Comparison of ENCODE assay signal across 13 cellular contexts in genomic region chr20:36845288-36845969, GRCh38. TPM values are rescaled to one million over a fixed set of nuclear protein-coding genes. Genes with fewer than 3 reads are reported as not detected.
A peak's percentile ranks its signal among the peaks of the same experiment; 100 is the strongest.
DNase-seq lines count a peak whose midpoint lies in the region; ATAC-seq and TF ChIP-seq lines count a peak whose summit lies in the region.
"Had no signal": no experiment of that assay in that cellular context is flagged by ENCODE, and none has a peak within 500 bp of the region (broad histone marks: within the 10 kb centered on the region; RNA-seq: fewer than 3 reads in every experiment).

No MANE protein-coding gene starts in this region.

- H3K9me3 Mint-ChIP-seq in activated B cell treated with CpG ODN at 0.5 μM for 24 hours = no peaks in the 10 kb centered on the region
- no peaks in the 10 kb centered on the region for H3K9me3 Mint-ChIP-seq in stimulated activated effector memory CD8-positive, alpha-beta T cell treated with anti-CD3 and anti-CD28 coated beads, Interleukin-12 subunit alpha, Interleukin-12 subunit beta, amount 100 ng/mL, for 72 hours
- no peaks in the 10 kb centered on the region for H3K9me3 Mint-ChIP-seq in activated naive CD4-positive, alpha-beta T cell treated with anti-CD3 and anti-CD28 coated beads, Interleukin-2, amount 10 ng/mL, durations not matched to agents 7 days and 5 days
- H3K9me3 Mint-ChIP-seq: natural killer cell had no signal

- no peaks in the 10 kb centered on the region for H3K27me3 Mint-ChIP-seq in activated B cell treated with CpG ODN at 0.5 μM for 24 hours
- H3K27me3 Mint-ChIP-seq in activated naive CD4-positive, alpha-beta T cell treated with anti-CD3 and anti-CD28 coated beads, Interleukin-2, amount 10 ng/mL, durations not matched to agents 7 days and 5 days = peaks cover 21% of the 10 kb centered on the region

- peak overlapping the region; percentile 95 for H3K27ac Mint-ChIP-seq in activated B cell treated with CpG ODN at 0.5 μM for 24 hours
- no peak overlapping the region for H3K27ac Mint-ChIP-seq in stimulated activated effector memory CD8-positive, alpha-beta T cell treated with anti-CD3 and anti-CD28 coated beads, Interleukin-12 subunit alpha, Interleukin-12 subunit beta, amount 100 ng/mL, for 72 hours
- no peak overlapping the region for H3K27ac Mint-ChIP-seq in activated naive CD4-positive, alpha-beta T cell treated with anti-CD3 and anti-CD28 coated beads, Interleukin-2, amount 10 ng/mL, durations not matched to agents 7 days and 5 days
- H3K27ac Mint-ChIP-seq: natural killer cell had no signal

- H3K4me3 Mint-ChIP-seq in activated B cell treated with CpG ODN at 0.5 μM for 24 hours = peak overlapping the region; percentile 74
- no peak overlapping the region for H3K4me3 Mint-ChIP-seq in stimulated activated effector memory CD8-positive, alpha-beta T cell treated with anti-CD3 and anti-CD28 coated beads, Interleukin-12 subunit alpha, Interleukin-12 subunit beta, amount 100 ng/mL, for 72 hours
- no peak overlapping the region for H3K4me3 Mint-ChIP-seq in activated naive CD4-positive, alpha-beta T cell treated with anti-CD3 and anti-CD28 coated beads, Interleukin-2, amount 10 ng/mL, durations not matched to agents 7 days and 5 days
- H3K4me3 Mint-ChIP-seq: natural killer cell had no signal

- no peaks in the 10 kb centered on the region for H3K36me3 ChIP-seq in HEK293 (ENCODE audit: control insufficient read depth in 2 of 2, insufficient read depth in 1 of 2, low read length in 2 of 2)

- TF ChIP-seq CTCF in HEK293 (tag by site-specific recombination; IDR thresholded peaks at IDR 0.05) (no peak), activated B cell treated with CpG ODN at 0.5 μM for 24 hours (IDR thresholded peaks at IDR 0.05) (no peak)

- peaks cover 88% of the 10 kb centered on the region for H3K4me1 Mint-ChIP-seq in activated B cell treated with CpG ODN at 0.5 μM for 24 hours
- peaks cover 14% of the 10 kb centered on the region for H3K4me1 Mint-ChIP-seq in stimulated activated effector memory CD8-positive, alpha-beta T cell treated with anti-CD3 and anti-CD28 coated beads, Interleukin-12 subunit alpha, Interleukin-12 subunit beta, amount 100 ng/mL, for 72 hours
- peaks cover 25% of the 10 kb centered on the region for H3K4me1 Mint-ChIP-seq in activated naive CD4-positive, alpha-beta T cell treated with anti-CD3 and anti-CD28 coated beads, Interleukin-2, amount 10 ng/mL, durations not matched to agents 7 days and 5 days

- no peaks in the 10 kb centered on the region for H3K27me3 ChIP-seq in right cardiac atrium (ENCODE audit: control insufficient read depth, insufficient read depth)

- DNase-seq in activated B cell treated with CpG ODN at 0.5 μM for 24 hours (peak; percentile 39), right cardiac atrium (peak in 2 of 3 donors; percentile 59 to 76), NCI-H2196 (lab: John Stamatoyannopoulos, UW; ENCODE audit: unreplicated experiment) (no peak), UCSD-AML1 (lab: John Stamatoyannopoulos, UW; ENCODE audit: unreplicated experiment) (no peak), NCI-H748 (lab: John Stamatoyannopoulos, UW; ENCODE audit: unreplicated experiment) (no peak)
- no peak for DNase-seq in stimulated activated effector memory CD8-positive, alpha-beta T cell treated with anti-CD3 and anti-CD28 coated beads, Interleukin-12 subunit alpha, Interleukin-12 subunit beta, amount 100 ng/mL, for 72 hours (ENCODE audit: low spot score in 2 of 2)
- DNase-seq in activated naive CD4-positive, alpha-beta T cell treated with anti-CD3 and anti-CD28 coated beads, Interleukin-2, amount 10 ng/mL, durations not matched to agents 7 days and 5 days = no peak
- DNase-seq: activated CD8-positive, alpha-beta memory T cell treated with anti-CD3 and anti-CD28 coated beads, Interleukin-2, amount 50 U/mL, for 4 hours; GDM1; natural killer cell had no signal

- 63% methylated on average over 10 of the region's 10 CpGs for WGBS in right cardiac atrium

- H3K9me3 ChIP-seq in HEK293 (ENCODE audit: control insufficient read depth, insufficient read depth, low read depth, low read length) (no peaks in the 10 kb centered on the region), right cardiac atrium (ENCODE audit: control insufficient read depth, low read length) (no peaks in the 10 kb centered on the region)

- no peaks in the 10 kb centered on the region for H3K4me1 ChIP-seq in HEK293 (ENCODE audit: control insufficient read depth, insufficient read depth, low read length)
- peaks cover 14% of the 10 kb centered on the region for H3K4me1 ChIP-seq in right cardiac atrium (ENCODE audit: control insufficient read depth, insufficient read depth, low read length)

- H3K27ac ChIP-seq in HEK293 (ENCODE audit: extremely low read depth, low read depth, low read length) (no peak overlapping the region), right cardiac atrium (ENCODE audit: low read length) (peak overlapping the region; percentile 48)
- H3K27ac ChIP-seq: epithelial cell of prostate had no signal

- H3K4me3 ChIP-seq in HEK293 (ENCODE audit: low read depth, low read length) (no peak overlapping the region), right cardiac atrium (ENCODE audit: low read length) (no peak overlapping the region)

- ATAC-seq in activated B cell treated with CpG ODN at 0.5 μM for 24 hours (ENCODE audit: low read depth) (peak; percentile 6), right cardiac atrium (peak in 1 of 2 donors; percentile 5)
- ATAC-seq in stimulated activated effector memory CD8-positive, alpha-beta T cell treated with anti-CD3 and anti-CD28 coated beads, Interleukin-12 subunit alpha, Interleukin-12 subunit beta, amount 100 ng/mL, for 72 hours = peak; percentile 5

- POLR2A ChIA-PET in HEK293 (lab: Yijun Ruan, JAX) = interaction anchor here (0.6 to 2.3 kb wide), 4 partner anchors 9 to 62 kb away, joined by 4 to 7 read pairs (median 4); no protein-coding TSS in a partner anchor
- POLR2A ChIA-PET in activated B cell treated with CpG ODN at 0.5 μM for 24 hours (lab: Charles Lee) = interaction anchor here (0.5 to 7.6 kb wide), 19 partner anchors 9 to 272 kb away, joined by 3 to 73 read pairs (median 5); partner anchors contain the start of genes DSN1, NDRG3, RAB5IF and TGIF2

- CTCF ChIA-PET in HEK293 (lab: Yijun Ruan, JAX) = interaction anchor here (1.0 kb wide), 1 partner anchor 74 kb away, joined by 4 read pairs; no protein-coding TSS in a partner anchor
- CTCF ChIA-PET in activated B cell treated with CpG ODN at 0.5 μM for 24 hours (lab: Charles Lee) = interaction anchor here (4.4 kb wide), 1 partner anchor 18 kb away, joined by 24 read pairs; a partner anchor contains a TSS
- CTCF ChIA-PET in activated naive CD4-positive, alpha-beta T cell treated with anti-CD3 and anti-CD28 coated beads, Interleukin-2, amount 10 ng/mL, durations not matched to agents 7 days and 5 days (lab: Charles Lee) = interaction anchor here (5.4 kb wide), 1 partner anchor 9 kb away, joined by 30 read pairs; no protein-coding TSS in a partner anchor

- intact Hi-C loops in activated B cell treated with CpG ODN at 0.5 μM for 24 hours (cut with micrococcal nuclease) = loop anchor here (5.0 to 10.0 kb wide), 2 partner anchors 38 to 429 kb away; no protein-coding TSS in a partner anchor
- intact Hi-C loops in right cardiac atrium (cut with DNase I) = no loop called here

- H3K36me3 Mint-ChIP-seq in activated B cell treated with CpG ODN at 0.5 μM for 24 hours (ENCODE audit: low read depth) = no peaks in the 10 kb centered on the region
- H3K36me3 Mint-ChIP-seq in stimulated activated effector memory CD8-positive, alpha-beta T cell treated with anti-CD3 and anti-CD28 coated beads, Interleukin-12 subunit alpha, Interleukin-12 subunit beta, amount 100 ng/mL, for 72 hours = no peaks in the 10 kb centered on the region
- H3K36me3 Mint-ChIP-seq in activated naive CD4-positive, alpha-beta T cell treated with anti-CD3 and anti-CD28 coated beads, Interleukin-2, amount 10 ng/mL, durations not matched to agents 7 days and 5 days = no peaks in the 10 kb centered on the region
- H3K36me3 Mint-ChIP-seq: natural killer cell had no signal

TF ChIP-seq in HEK293, 187 proteins besides CTCF, POLR2A, EP300 and RAD21 (continues in another document):
- TF ChIP-seq, protein P1, sequence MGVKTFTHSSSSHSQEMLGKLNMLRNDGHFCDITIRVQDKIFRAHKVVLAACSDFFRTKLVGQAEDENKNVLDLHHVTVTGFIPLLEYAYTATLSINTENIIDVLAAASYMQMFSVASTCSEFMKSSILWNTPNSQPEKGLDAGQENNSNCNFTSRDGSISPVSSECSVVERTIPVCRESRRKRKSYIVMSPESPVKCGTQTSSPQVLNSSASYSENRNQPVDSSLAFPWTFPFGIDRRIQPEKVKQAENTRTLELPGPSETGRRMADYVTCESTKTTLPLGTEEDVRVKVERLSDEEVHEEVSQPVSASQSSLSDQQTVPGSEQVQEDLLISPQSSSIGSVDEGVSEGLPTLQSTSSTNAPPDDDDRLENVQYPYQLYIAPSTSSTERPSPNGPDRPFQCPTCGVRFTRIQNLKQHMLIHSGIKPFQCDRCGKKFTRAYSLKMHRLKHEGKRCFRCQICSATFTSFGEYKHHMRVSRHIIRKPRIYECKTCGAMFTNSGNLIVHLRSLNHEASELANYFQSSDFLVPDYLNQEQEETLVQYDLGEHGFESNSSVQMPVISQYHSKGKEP (tag by site-specific recombination; IDR thresholded peaks at IDR 0.05) = no peak
- TF ChIP-seq ZFP37 (tag by site-specific recombination; IDR thresholded peaks at IDR 0.05) = no peak
- peak; percentile 36; the same call in 1 of the 2 replicates for TF ChIP-seq ZNF423 (tag by site-specific recombination; IDR thresholded peaks at IDR 0.05)
- peak; percentile 83 for TF ChIP-seq ZNF24 (tag by site-specific recombination; IDR thresholded peaks at IDR 0.05)
- TF ChIP-seq EGR2 (tag by site-specific recombination; IDR thresholded peaks at IDR 0.05; ENCODE audit: low read depth) = peak; percentile 13; the same call in 1 of the 2 replicates
- peak; percentile 98 for TF ChIP-seq ZIC2 (tag by site-specific recombination; IDR thresholded peaks at IDR 0.05)
- TF ChIP-seq ZBTB8A (tag by site-specific recombination; IDR thresholded peaks at IDR 0.05) = peak; percentile 45; the same call in 1 of the 2 replicates
- no peak for TF ChIP-seq FEZF1 (tag by site-specific recombination; IDR thresholded peaks at IDR 0.05)
- TF ChIP-seq GLIS1 (tag by site-specific recombination; IDR thresholded peaks at IDR 0.05) = peak; percentile 86
- peak; percentile 58 for TF ChIP-seq ZFHX2 (tag by site-specific recombination; conservative IDR thresholded peaks at IDR 0.05)

RNA-seq across cellular contexts. Expression of gene TLDC2, which starts 30.5 kb away (rescaled TPM):
- total RNA-seq in activated B cell treated with CpG ODN at 0.5 μM for 24 hours (not detected in 2 replicates), right cardiac atrium (not detected)
- 0.09 TPM for polyA plus RNA-seq in right cardiac atrium
- total RNA-seq: RPMI7951 had no signal

Comparison
In these comparisons a context has a peak if more than half of its experiments do, and no peak if none do; other contexts are left out.
1. DNase-seq: peak in activated B cell treated with CpG ODN at 0.5 μM for 24 hours (single experiment) and right cardiac atrium (2 of 3); none in stimulated activated effector memory CD8-positive, alpha-beta T cell treated with anti-CD3 and anti-CD28 coated beads, Interleukin-12 subunit alpha, Interleukin-12 subunit beta, amount 100 ng/mL, for 72 hours (0 of 2), activated naive CD4-positive, alpha-beta T cell treated with anti-CD3 and anti-CD28 coated beads, Interleukin-2, amount 10 ng/mL, durations not matched to agents 7 days and 5 days (single experiment), NCI-H2196 (single experiment), UCSD-AML1 (single experiment) and NCI-H748 (single experiment).